1 cellular context compared by ENCODE assay signal in genomic region chr17:47878203-47879027, GRCh38.
TF ChIP-seq lines count a peak whose summit lies in the region.

No MANE protein-coding gene starts in this region.

TF ChIP-seq in K562, 482 proteins besides CTCF, POLR2A, EP300 and RAD21:
- TF ChIP-seq ZNF143 (CRISPR knock-in tag; IDR thresholded peaks at IDR 0.05) (no peak), FOXJ2 (tag; IDR thresholded peaks at IDR 0.05) (no peak), ZBTB34 (CRISPR knock-in tag; IDR thresholded peaks at IDR 0.05) (no peak), RCOR1 (IDR thresholded peaks at IDR 0.05; ENCODE audit: borderline replicate concordance in 1 of 2, low read depth in 2 of 2, low read length in 2 of 2) (peak in 1 of 2 experiments; percentile 56; a peak in 1 of 4 replicates), ZNF589 (CRISPR knock-in tag; IDR thresholded peaks at IDR 0.05; ENCODE audit: low read depth) (0 out of 2 replicates have a peak, but pooled peaks have one; percentile 11), E2F4 (CRISPR knock-in tag; IDR thresholded peaks at IDR 0.05; ENCODE audit: low read depth) (no peak), NR2C1 (IDR thresholded peaks at IDR 0.05) (peak; percentile 88), NR2C1 (tag; IDR thresholded peaks at IDR 0.05) (peak; percentile 89), PYGO2 (tag; IDR thresholded peaks at IDR 0.05) (0 out of 2 replicates have a peak, but pooled peaks have one; percentile 56), ID3 (CRISPR knock-in tag; IDR thresholded peaks at IDR 0.05) (no peak), ID3 (tag; IDR thresholded peaks at IDR 0.05) (peak; percentile 13; the same call in 1 of the 2 replicates), CHD2 (IDR thresholded peaks at IDR 0.05; ENCODE audit: low read depth, low read length) (no peak), STAG1 (CRISPR knock-in tag; IDR thresholded peaks at IDR 0.05; ENCODE audit: borderline replicate concordance) (no peak), SREBF1 (IDR thresholded peaks at IDR 0.05; ENCODE audit: borderline replicate concordance, low read depth, low read length) (no peak), CXXC5 (CRISPR knock-in tag; IDR thresholded peaks at IDR 0.05) (peak; percentile 6; the same call in 1 of the 2 replicates), KAT2B (IDR thresholded peaks at IDR 0.05; ENCODE audit: low read depth, low read length) (no peak), PHB2 (IDR thresholded peaks at IDR 0.05; ENCODE audit: low read depth) (0 out of 2 replicates have a peak, but pooled peaks have one; percentile 17), NFE2L1 (tag; IDR thresholded peaks at IDR 0.05; ENCODE audit: borderline replicate concordance, low read depth) (no peak), ZNF224 (CRISPR knock-in tag; IDR thresholded peaks at IDR 0.05) (no peak), CHD4 (IDR thresholded peaks at IDR 0.05; ENCODE audit: insufficient read depth, insufficient replicate concordance, low read depth, low read length, poor library complexity, severe bottlenecking) (no peak), ZNF778 (CRISPR knock-in tag; IDR thresholded peaks at IDR 0.05) (no peak), POLR2B (IDR thresholded peaks at IDR 0.05; ENCODE audit: low read depth, partially characterized antibody) (no peak), PRMT5 (CRISPR knock-in tag; IDR thresholded peaks at IDR 0.05) (no peak), KLF1 (tag; IDR thresholded peaks at IDR 0.05) (no peak), NR4A1 (CRISPR knock-in tag; IDR thresholded peaks at IDR 0.05) (no peak), NR4A1 (tag; IDR thresholded peaks at IDR 0.05) (0 out of 2 replicates have a peak, but pooled peaks have one; percentile 39), E2F5 (CRISPR knock-in tag; IDR thresholded peaks at IDR 0.05) (no peak), STAT5A (IDR thresholded peaks at IDR 0.05; ENCODE audit: borderline replicate concordance, low read length) (no peak), TCF7 (IDR thresholded peaks at IDR 0.05; ENCODE audit: borderline replicate concordance) (no peak), KDM1A (IDR thresholded peaks at IDR 0.05) (peak; percentile 84 to 89), NR2C2 (CRISPR knock-in tag; IDR thresholded peaks at IDR 0.05) (no peak), NR2C2 (tag; IDR thresholded peaks at IDR 0.05) (peak; percentile 88), BDP1 (IDR thresholded peaks at IDR 0.05; ENCODE audit: insufficient read depth, insufficient read length) (no peak), ATF2 (CRISPR knock-in tag; IDR thresholded peaks at IDR 0.05) (no peak), ZNF586 (CRISPR knock-in tag; conservative IDR thresholded peaks at IDR 0.05) (no peak), PRPF4 (IDR thresholded peaks at IDR 0.05; ENCODE audit: insufficient read depth, low read depth, low read length, poor library complexity, severe bottlenecking) (no peak)
- TF ChIP-seq, protein P1, sequence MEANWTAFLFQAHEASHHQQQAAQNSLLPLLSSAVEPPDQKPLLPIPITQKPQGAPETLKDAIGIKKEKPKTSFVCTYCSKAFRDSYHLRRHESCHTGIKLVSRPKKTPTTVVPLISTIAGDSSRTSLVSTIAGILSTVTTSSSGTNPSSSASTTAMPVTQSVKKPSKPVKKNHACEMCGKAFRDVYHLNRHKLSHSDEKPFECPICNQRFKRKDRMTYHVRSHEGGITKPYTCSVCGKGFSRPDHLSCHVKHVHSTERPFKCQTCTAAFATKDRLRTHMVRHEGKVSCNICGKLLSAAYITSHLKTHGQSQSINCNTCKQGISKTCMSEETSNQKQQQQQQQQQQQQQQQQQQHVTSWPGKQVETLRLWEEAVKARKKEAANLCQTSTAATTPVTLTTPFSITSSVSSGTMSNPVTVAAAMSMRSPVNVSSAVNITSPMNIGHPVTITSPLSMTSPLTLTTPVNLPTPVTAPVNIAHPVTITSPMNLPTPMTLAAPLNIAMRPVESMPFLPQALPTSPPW (CRISPR knock-in tag; IDR thresholded peaks at IDR 0.05) = peak; percentile 46
- TF ChIP-seq, protein P2, sequence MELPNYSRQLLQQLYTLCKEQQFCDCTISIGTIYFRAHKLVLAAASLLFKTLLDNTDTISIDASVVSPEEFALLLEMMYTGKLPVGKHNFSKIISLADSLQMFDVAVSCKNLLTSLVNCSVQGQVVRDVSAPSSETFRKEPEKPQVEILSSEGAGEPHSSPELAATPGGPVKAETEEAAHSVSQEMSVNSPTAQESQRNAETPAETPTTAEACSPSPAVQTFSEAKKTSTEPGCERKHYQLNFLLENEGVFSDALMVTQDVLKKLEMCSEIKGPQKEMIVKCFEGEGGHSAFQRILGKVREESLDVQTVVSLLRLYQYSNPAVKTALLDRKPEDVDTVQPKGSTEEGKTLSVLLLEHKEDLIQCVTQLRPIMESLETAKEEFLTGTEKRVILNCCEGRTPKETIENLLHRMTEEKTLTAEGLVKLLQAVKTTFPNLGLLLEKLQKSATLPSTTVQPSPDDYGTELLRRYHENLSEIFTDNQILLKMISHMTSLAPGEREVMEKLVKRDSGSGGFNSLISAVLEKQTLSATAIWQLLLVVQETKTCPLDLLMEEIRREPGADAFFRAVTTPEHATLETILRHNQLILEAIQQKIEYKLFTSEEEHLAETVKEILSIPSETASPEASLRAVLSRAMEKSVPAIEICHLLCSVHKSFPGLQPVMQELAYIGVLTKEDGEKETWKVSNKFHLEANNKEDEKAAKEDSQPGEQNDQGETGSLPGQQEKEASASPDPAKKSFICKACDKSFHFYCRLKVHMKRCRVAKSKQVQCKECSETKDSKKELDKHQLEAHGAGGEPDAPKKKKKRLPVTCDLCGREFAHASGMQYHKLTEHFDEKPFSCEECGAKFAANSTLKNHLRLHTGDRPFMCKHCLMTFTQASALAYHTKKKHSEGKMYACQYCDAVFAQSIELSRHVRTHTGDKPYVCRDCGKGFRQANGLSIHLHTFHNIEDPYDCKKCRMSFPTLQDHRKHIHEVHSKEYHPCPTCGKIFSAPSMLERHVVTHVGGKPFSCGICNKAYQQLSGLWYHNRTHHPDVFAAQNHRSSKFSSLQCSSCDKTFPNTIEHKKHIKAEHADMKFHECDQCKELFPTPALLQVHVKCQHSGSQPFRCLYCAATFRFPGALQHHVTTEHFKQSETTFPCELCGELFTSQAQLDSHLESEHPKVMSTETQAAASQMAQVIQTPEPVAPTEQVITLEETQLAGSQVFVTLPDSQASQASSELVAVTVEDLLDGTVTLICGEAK (IDR thresholded peaks at IDR 0.05) = no peak
- TF ChIP-seq, protein P2 (CRISPR knock-in tag; IDR thresholded peaks at IDR 0.05) = no peak
- TF ChIP-seq, protein P3, sequence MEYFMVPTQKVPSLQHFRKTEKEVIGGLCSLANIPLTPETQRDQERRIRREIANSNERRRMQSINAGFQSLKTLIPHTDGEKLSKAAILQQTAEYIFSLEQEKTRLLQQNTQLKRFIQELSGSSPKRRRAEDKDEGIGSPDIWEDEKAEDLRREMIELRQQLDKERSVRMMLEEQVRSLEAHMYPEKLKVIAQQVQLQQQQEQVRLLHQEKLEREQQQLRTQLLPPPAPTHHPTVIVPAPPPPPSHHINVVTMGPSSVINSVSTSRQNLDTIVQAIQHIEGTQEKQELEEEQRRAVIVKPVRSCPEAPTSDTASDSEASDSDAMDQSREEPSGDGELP (CRISPR knock-in tag; IDR thresholded peaks at IDR 0.05; ENCODE audit: borderline replicate concordance) = peak; percentile 20; the same call in 1 of the 2 replicates
TF ChIP-seq in K562: peak in this region for 12.
